2 cellular contexts compared by ENCODE assay signal in the genomic region with DNA sequence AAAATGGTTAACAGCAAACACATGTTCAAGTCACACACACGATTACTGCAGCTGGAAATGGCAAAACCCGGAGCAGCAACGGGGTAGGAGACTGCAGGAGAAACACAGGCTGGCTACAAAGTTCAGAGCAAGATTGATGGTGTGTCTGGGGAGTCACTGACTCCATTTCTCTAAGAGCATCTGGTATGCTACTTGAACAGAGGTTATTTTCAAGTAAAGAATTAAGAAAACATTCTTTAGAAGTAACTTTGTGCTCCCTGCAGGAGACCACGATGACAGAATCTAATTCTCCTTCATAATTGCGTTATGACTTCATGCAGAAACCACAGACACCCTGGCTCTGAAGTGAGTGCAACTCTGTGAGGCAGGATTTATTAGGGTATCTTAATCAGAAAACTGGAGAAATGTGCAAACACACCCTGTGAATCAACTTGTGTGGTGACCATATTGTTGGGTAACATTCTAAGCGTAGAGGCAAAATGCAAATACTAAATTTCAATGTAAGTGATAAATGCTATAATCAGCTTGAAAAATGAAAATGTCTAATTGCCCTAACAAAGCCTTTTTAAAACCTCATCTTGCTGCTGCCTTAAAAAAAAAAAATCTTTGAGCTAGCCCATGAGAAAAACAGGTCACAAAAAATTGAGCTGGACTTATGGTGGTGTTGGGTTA.
TF ChIP-seq lines count a peak whose summit lies in the region.

No MANE protein-coding gene starts in this region.

TF ChIP-seq in IMR-90, 13 proteins besides CTCF, POLR2A, EP300 and RAD21 (continued from another document):
- TF ChIP-seq, protein P1, sequence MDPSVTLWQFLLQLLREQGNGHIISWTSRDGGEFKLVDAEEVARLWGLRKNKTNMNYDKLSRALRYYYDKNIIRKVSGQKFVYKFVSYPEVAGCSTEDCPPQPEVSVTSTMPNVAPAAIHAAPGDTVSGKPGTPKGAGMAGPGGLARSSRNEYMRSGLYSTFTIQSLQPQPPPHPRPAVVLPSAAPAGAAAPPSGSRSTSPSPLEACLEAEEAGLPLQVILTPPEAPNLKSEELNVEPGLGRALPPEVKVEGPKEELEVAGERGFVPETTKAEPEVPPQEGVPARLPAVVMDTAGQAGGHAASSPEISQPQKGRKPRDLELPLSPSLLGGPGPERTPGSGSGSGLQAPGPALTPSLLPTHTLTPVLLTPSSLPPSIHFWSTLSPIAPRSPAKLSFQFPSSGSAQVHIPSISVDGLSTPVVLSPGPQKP (IDR thresholded peaks at IDR 0.05; ENCODE audit: borderline replicate concordance, low read depth, low read length), result no peak
- peak; percentile 81 for TF ChIP-seq CEBPB (IDR thresholded peaks at IDR 0.05; ENCODE audit: low read depth, low read length)
- TF ChIP-seq, protein P2, sequence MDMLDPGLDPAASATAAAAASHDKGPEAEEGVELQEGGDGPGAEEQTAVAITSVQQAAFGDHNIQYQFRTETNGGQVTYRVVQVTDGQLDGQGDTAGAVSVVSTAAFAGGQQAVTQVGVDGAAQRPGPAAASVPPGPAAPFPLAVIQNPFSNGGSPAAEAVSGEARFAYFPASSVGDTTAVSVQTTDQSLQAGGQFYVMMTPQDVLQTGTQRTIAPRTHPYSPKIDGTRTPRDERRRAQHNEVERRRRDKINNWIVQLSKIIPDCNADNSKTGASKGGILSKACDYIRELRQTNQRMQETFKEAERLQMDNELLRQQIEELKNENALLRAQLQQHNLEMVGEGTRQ (IDR thresholded peaks at IDR 0.05; ENCODE audit: low read depth, low read length), result no peak
- no peak for TF ChIP-seq RCOR1 (IDR thresholded peaks at IDR 0.05; ENCODE audit: insufficient replicate concordance, low read length)

TF ChIP-seq in GM12891, 5 proteins besides CTCF, POLR2A, EP300 and RAD21 (continued from another document):
- TF ChIP-seq SPI1 (IDR thresholded peaks at IDR 0.05; ENCODE audit: low read depth, low read length) (no peak), TAF1 (IDR thresholded peaks at IDR 0.05; ENCODE audit: low read depth, low read length) (no peak), POU2F2 (IDR thresholded peaks at IDR 0.05; ENCODE audit: low read depth, low read length) (no peak)
